ENCODE assay signal across 1 cellular context in the genomic region with DNA sequence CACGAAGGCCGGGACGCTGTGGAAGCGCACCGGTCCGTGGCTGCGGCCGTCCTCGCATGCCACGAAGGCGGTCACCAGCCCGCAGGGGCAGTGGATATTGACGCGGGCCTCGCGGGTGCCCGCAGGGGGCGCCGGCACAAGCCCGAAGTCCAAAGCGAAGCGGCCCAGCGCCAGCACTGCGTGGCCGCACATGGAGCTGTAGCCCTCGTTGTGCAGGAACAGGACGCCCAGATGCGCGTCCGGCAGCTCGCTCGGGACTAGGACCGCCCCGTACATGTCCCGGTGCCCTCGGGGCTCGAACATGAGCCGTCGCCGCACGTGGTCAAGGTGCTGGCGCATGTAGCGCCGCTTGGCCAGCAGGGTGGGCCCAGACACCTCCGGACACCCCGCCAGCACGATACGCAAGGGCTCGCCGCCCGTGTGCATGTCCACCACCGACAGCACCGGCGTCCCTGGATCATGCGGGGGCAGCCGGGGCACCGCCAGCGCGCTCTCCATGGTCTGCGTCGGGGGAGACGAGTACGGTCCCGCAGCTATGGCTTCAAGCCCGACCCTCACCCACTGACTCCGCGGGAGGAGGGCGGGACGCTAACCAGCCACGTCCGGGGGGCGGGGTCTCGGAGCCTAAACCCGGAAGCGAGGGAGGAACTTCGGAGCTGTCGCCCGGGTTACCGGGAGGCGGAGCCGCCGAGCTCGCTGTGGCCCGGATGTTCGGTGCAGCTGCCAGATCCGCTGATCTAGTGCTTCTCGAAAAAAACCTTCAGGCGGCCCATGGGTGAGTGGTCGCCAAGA.
TF ChIP-seq lines count a peak whose summit lies in the region.

Gene JKAMP, plus strand, starts transcription at position 699 of the 792 bp plus-strand sequence. Its CDS starts 73 bp downstream, at position 772.
Gene L3HYPDH, minus strand, starts transcription at position 590 of the 792 bp plus-strand sequence. Its CDS starts 92 bp downstream, at position 498.

TF ChIP-seq in HEK293, 187 proteins besides CTCF, POLR2A, EP300 and RAD21 (continued from another document and continues in another):
- TF ChIP-seq ZNF18 (tag by site-specific recombination; IDR thresholded peaks at IDR 0.05) (no peak), SCRT1 (tag by site-specific recombination; IDR thresholded peaks at IDR 0.05; ENCODE audit: borderline replicate concordance) (no peak), ZNF426 (tag by site-specific recombination; IDR thresholded peaks at IDR 0.05) (no peak), FEZF1 (tag by site-specific recombination; IDR thresholded peaks at IDR 0.05) (no peak), ZNF416 (tag by site-specific recombination; IDR thresholded peaks at IDR 0.05) (no peak), GFI1B (tag by site-specific recombination; IDR thresholded peaks at IDR 0.05) (0 out of 2 replicates have a peak, but pooled peaks have one; percentile 3), ZNF335 (tag by site-specific recombination; conservative IDR thresholded peaks at IDR 0.05) (peak; percentile 80), ZNF362 (tag by site-specific recombination; IDR thresholded peaks at IDR 0.05) (no peak), ZNF2 (tag by site-specific recombination; IDR thresholded peaks at IDR 0.05) (peak; percentile 90), ZNF19 (tag by site-specific recombination; IDR thresholded peaks at IDR 0.05; ENCODE audit: low read depth) (no peak), ZBTB20 (tag by site-specific recombination; IDR thresholded peaks at IDR 0.05) (peak; percentile 87), ZNF843 (tag by site-specific recombination; IDR thresholded peaks at IDR 0.05) (peak; percentile 52; the same call in 1 of the 2 replicates), GLIS2 (tag by site-specific recombination; IDR thresholded peaks at IDR 0.05) (peak; percentile 92), GLI4 (tag by site-specific recombination; IDR thresholded peaks at IDR 0.05) (0 out of 2 replicates have a peak, but pooled peaks have one; percentile 22), ZNF133 (tag by site-specific recombination; IDR thresholded peaks at IDR 0.05) (0 out of 2 replicates have a peak, but pooled peaks have one; percentile 21), BCL11B (tag by site-specific recombination; IDR thresholded peaks at IDR 0.05; ENCODE audit: low read depth) (0 out of 2 replicates have a peak, but pooled peaks have one; percentile 22), EGR2 (tag by site-specific recombination; IDR thresholded peaks at IDR 0.05; ENCODE audit: low read depth) (peak; percentile 51), ZNF155 (tag by site-specific recombination; IDR thresholded peaks at IDR 0.05) (no peak), SP3 (tag by site-specific recombination; IDR thresholded peaks at IDR 0.05) (peak; percentile 87), IKZF3 (tag by site-specific recombination; IDR thresholded peaks at IDR 0.05) (no peak), ZNF449 (tag by site-specific recombination; IDR thresholded peaks at IDR 0.05) (peak; percentile 45; the same call in 1 of the 2 replicates), ZNF202 (tag by site-specific recombination; IDR thresholded peaks at IDR 0.05; ENCODE audit: borderline replicate concordance) (no peak), HOXC10 (CRISPR knock-in tag; IDR thresholded peaks at IDR 0.05) (no peak), YY1 (tag by site-specific recombination; IDR thresholded peaks at IDR 0.05) (peak; percentile 59; the same call in 1 of the 2 replicates)
- TF ChIP-seq, protein P1, sequence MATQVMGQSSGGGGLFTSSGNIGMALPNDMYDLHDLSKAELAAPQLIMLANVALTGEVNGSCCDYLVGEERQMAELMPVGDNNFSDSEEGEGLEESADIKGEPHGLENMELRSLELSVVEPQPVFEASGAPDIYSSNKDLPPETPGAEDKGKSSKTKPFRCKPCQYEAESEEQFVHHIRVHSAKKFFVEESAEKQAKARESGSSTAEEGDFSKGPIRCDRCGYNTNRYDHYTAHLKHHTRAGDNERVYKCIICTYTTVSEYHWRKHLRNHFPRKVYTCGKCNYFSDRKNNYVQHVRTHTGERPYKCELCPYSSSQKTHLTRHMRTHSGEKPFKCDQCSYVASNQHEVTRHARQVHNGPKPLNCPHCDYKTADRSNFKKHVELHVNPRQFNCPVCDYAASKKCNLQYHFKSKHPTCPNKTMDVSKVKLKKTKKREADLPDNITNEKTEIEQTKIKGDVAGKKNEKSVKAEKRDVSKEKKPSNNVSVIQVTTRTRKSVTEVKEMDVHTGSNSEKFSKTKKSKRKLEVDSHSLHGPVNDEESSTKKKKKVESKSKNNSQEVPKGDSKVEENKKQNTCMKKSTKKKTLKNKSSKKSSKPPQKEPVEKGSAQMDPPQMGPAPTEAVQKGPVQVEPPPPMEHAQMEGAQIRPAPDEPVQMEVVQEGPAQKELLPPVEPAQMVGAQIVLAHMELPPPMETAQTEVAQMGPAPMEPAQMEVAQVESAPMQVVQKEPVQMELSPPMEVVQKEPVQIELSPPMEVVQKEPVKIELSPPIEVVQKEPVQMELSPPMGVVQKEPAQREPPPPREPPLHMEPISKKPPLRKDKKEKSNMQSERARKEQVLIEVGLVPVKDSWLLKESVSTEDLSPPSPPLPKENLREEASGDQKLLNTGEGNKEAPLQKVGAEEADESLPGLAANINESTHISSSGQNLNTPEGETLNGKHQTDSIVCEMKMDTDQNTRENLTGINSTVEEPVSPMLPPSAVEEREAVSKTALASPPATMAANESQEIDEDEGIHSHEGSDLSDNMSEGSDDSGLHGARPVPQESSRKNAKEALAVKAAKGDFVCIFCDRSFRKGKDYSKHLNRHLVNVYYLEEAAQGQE (tag by site-specific recombination; IDR thresholded peaks at IDR 0.05) = peak; percentile 96
- TF ChIP-seq, protein P2, sequence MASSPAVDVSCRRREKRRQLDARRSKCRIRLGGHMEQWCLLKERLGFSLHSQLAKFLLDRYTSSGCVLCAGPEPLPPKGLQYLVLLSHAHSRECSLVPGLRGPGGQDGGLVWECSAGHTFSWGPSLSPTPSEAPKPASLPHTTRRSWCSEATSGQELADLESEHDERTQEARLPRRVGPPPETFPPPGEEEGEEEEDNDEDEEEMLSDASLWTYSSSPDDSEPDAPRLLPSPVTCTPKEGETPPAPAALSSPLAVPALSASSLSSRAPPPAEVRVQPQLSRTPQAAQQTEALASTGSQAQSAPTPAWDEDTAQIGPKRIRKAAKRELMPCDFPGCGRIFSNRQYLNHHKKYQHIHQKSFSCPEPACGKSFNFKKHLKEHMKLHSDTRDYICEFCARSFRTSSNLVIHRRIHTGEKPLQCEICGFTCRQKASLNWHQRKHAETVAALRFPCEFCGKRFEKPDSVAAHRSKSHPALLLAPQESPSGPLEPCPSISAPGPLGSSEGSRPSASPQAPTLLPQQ (tag by site-specific recombination; IDR thresholded peaks at IDR 0.05) = peak; percentile 98
- TF ChIP-seq, protein P3, sequence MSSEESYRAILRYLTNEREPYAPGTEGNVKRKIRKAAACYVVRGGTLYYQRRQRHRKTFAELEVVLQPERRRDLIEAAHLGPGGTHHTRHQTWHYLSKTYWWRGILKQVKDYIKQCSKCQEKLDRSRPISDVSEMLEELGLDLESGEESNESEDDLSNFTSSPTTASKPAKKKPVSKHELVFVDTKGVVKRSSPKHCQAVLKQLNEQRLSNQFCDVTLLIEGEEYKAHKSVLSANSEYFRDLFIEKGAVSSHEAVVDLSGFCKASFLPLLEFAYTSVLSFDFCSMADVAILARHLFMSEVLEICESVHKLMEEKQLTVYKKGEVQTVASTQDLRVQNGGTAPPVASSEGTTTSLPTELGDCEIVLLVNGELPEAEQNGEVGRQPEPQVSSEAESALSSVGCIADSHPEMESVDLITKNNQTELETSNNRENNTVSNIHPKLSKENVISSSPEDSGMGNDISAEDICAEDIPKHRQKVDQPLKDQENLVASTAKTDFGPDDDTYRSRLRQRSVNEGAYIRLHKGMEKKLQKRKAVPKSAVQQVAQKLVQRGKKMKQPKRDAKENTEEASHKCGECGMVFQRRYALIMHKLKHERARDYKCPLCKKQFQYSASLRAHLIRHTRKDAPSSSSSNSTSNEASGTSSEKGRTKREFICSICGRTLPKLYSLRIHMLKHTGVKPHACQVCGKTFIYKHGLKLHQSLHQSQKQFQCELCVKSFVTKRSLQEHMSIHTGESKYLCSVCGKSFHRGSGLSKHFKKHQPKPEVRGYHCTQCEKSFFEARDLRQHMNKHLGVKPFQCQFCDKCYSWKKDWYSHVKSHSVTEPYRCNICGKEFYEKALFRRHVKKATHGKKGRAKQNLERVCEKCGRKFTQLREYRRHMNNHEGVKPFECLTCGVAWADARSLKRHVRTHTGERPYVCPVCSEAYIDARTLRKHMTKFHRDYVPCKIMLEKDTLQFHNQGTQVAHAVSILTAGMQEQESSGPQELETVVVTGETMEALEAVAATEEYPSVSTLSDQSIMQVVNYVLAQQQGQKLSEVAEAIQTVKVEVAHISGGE (tag by site-specific recombination; conservative IDR thresholded peaks at IDR 0.05; ENCODE audit: low read depth) = peak; percentile 44; the same call in 1 of the 2 replicates
- TF ChIP-seq, protein P4, sequence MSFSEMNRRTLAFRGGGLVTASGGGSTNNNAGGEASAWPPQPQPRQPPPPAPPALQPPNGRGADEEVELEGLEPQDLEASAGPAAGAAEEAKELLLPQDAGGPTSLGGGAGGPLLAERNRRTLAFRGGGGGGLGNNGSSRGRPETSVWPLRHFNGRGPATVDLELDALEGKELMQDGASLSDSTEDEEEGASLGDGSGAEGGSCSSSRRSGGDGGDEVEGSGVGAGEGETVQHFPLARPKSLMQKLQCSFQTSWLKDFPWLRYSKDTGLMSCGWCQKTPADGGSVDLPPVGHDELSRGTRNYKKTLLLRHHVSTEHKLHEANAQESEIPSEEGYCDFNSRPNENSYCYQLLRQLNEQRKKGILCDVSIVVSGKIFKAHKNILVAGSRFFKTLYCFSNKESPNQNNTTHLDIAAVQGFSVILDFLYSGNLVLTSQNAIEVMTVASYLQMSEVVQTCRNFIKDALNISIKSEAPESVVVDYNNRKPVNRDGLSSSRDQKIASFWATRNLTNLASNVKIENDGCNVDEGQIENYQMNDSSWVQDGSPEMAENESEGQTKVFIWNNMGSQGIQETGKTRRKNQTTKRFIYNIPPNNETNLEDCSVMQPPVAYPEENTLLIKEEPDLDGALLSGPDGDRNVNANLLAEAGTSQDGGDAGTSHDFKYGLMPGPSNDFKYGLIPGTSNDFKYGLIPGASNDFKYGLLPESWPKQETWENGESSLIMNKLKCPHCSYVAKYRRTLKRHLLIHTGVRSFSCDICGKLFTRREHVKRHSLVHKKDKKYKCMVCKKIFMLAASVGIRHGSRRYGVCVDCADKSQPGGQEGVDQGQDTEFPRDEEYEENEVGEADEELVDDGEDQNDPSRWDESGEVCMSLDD (tag by site-specific recombination; IDR thresholded peaks at IDR 0.05) = peak; percentile 41; the same call in 1 of the 2 replicates
- TF ChIP-seq, protein P5, sequence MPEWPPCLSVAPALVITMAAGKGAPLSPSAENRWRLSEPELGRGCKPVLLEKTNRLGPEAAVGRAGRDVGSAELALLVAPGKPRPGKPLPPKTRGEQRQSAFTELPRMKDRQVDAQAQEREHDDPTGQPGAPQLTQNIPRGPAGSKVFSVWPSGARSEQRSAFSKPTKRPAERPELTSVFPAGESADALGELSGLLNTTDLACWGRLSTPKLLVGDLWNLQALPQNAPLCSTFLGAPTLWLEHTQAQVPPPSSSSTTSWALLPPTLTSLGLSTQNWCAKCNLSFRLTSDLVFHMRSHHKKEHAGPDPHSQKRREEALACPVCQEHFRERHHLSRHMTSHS (tag by site-specific recombination; IDR thresholded peaks at IDR 0.05) = no peak
- TF ChIP-seq, protein P6, sequence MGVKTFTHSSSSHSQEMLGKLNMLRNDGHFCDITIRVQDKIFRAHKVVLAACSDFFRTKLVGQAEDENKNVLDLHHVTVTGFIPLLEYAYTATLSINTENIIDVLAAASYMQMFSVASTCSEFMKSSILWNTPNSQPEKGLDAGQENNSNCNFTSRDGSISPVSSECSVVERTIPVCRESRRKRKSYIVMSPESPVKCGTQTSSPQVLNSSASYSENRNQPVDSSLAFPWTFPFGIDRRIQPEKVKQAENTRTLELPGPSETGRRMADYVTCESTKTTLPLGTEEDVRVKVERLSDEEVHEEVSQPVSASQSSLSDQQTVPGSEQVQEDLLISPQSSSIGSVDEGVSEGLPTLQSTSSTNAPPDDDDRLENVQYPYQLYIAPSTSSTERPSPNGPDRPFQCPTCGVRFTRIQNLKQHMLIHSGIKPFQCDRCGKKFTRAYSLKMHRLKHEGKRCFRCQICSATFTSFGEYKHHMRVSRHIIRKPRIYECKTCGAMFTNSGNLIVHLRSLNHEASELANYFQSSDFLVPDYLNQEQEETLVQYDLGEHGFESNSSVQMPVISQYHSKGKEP (tag by site-specific recombination; IDR thresholded peaks at IDR 0.05) = no peak
- TF ChIP-seq, protein P7, sequence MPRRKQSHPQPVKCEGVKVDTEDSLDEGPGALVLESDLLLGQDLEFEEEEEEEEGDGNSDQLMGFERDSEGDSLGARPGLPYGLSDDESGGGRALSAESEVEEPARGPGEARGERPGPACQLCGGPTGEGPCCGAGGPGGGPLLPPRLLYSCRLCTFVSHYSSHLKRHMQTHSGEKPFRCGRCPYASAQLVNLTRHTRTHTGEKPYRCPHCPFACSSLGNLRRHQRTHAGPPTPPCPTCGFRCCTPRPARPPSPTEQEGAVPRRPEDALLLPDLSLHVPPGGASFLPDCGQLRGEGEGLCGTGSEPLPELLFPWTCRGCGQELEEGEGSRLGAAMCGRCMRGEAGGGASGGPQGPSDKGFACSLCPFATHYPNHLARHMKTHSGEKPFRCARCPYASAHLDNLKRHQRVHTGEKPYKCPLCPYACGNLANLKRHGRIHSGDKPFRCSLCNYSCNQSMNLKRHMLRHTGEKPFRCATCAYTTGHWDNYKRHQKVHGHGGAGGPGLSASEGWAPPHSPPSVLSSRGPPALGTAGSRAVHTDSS (tag by site-specific recombination; IDR thresholded peaks at IDR 0.05) = no peak
